Comparison of ENCODE assay signal across 25 cellular contexts in the genomic region with DNA sequence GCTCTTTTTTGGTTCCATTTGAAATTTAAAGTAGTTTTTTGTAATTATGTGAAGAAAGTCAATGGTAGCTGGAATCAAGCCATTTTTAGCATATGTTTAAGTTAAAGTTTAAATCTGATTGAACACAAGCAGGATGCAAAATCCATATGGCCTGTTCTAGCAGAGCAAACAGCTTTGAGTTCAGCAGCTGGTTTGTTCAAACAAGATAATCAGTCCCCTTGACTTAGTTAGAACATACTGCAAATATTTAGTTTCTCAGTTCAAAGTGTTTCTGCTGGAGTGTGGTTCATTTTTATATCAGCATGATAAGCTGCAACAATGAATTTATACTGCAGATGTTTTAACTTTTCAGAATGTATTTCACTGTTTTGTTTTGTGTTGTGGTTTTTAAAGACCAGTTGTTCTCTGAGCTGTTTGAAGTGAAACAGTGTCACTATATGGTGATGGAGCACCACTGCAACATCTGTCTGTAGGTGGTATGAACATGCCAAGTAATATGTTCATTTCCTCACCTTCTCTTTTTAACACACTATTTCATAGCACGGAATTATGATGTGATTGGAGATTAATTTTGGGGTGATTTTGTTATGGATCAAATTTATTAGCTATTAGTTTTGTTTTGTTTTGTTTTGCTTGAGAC.
A peak's percentile ranks its signal among the peaks of the same experiment; 100 is the strongest.
DNase-seq lines count a peak whose midpoint lies in the region; ATAC-seq, FAIRE-seq and TF ChIP-seq lines count a peak whose summit lies in the region.
"Had no signal": no experiment of that assay in that cellular context is flagged by ENCODE, and none has a peak within 500 bp of the region (broad histone marks: within the 10 kb centered on the region; RNA-seq: fewer than 3 reads in every experiment).

No MANE protein-coding gene starts in this region.

- no peak for FAIRE-seq in pancreas (lab: Jason Lieb, UNC)
- FAIRE-seq: D721Med, RCC 7860 had no signal

- TF ChIP-seq CTCF in choroid plexus epithelial cell (conservative IDR thresholded peaks at IDR 0.05; ENCODE audit: low read depth, low read length), result no peak
- TF ChIP-seq CTCF in pancreas (IDR thresholded peaks at IDR 0.05), result no peak
- TF ChIP-seq CTCF in sigmoid colon (IDR thresholded peaks at IDR 0.05), result no peak

- no peaks in the 10 kb centered on the region for H3K27me3 ChIP-seq in pancreas
- no peaks in the 10 kb centered on the region for H3K27me3 ChIP-seq in sigmoid colon
- H3K27me3 ChIP-seq: colonic mucosa, SJCRH30, thyroid gland had no signal

- intact Hi-C loops in pancreas (cut with DNase I), result loop anchor here in 1 of 3 donors (10.0 kb wide), 1 partner anchor 66 kb away; no protein-coding TSS in a partner anchor
- intact Hi-C loops in sciatic nerve (cut with DNase I), result no loop called here
- intact Hi-C loops in sigmoid colon (cut with DNase I), result no loop called here

- 16% methylated on average over 1 of the region's 1 CpG for WGBS in pancreas, 2 donors
- 23 to 66% methylated on average over 1 of the region's 1 CpG for WGBS in sigmoid colon, 2 donors

- H3K4me1 ChIP-seq in pancreas, result peaks cover 0 to 14% (median 4%) of the 10 kb centered on the region in 3 donors
- peaks cover 0 to 20% (median 11%) of the 10 kb centered on the region in 4 donors for H3K4me1 ChIP-seq in sigmoid colon
- H3K4me1 ChIP-seq: colonic mucosa, SJCRH30, thyroid gland had no signal

- no peaks in the 10 kb centered on the region for H3K36me3 ChIP-seq in pancreas
- H3K36me3 ChIP-seq in sigmoid colon, result no peaks in the 10 kb centered on the region
- H3K36me3 ChIP-seq: colonic mucosa, SJCRH30 had no signal

- peak; percentile 77 to 97 (median 94) for ATAC-seq in pancreas
- no peak for ATAC-seq in sciatic nerve
- no peak for ATAC-seq in stimulated activated naive CD8-positive, alpha-beta T cell treated with anti-CD3 and anti-CD28 coated beads, Interleukin-15, Interleukin-2, amounts not matched to agents 100 U/mL and 50 U/mL, for 24 hours
- ATAC-seq: activated CD8-positive, alpha-beta T cell treated with anti-CD3 and anti-CD28 coated beads for 36 hours; T-cell had no signal

- H3K9me3 ChIP-seq in pancreas, result no peaks in the 10 kb centered on the region
- no peaks in the 10 kb centered on the region for H3K9me3 ChIP-seq in sigmoid colon
- H3K9me3 ChIP-seq: colonic mucosa, SJCRH30, thyroid gland had no signal

- H3K4me3 ChIP-seq in choroid plexus epithelial cell (ENCODE audit: low read depth, low read length) (no peak overlapping the region), pancreas (no peak overlapping the region), sigmoid colon (no peak overlapping the region)
- H3K4me3 ChIP-seq: colonic mucosa, SJCRH30, thyroid gland had no signal

- peak; percentile 12 for DNase-seq in NCI-H1092 treated with DMSO at 0.1 percent for 48 hours (lab: John Stamatoyannopoulos, UW)
- no peak for DNase-seq in NCI-H1092 (lab: John Stamatoyannopoulos, UW)
- DNase-seq in NCI-H69 (lab: John Stamatoyannopoulos, UW), result peak; percentile 59
- DNase-seq in choroid plexus epithelial cell (ENCODE audit: low read depth), result peak; percentile 2
- DNase-seq in pancreas, result peak in 1 of 6 donors; percentile 21
- no peak for DNase-seq in sciatic nerve (ENCODE audit: low spot score)
- DNase-seq in stimulated activated naive CD8-positive, alpha-beta T cell treated with anti-CD3 and anti-CD28 coated beads, Interleukin-15, Interleukin-2, amounts not matched to agents 100 U/mL and 50 U/mL, for 24 hours, result no peak
- no peak for DNase-seq in sigmoid colon
- DNase-seq: activated CD4-positive, CD25-positive, alpha-beta regulatory T cell treated with anti-CD3 and anti-CD28 coated beads, Interleukin-2, amount 50 U/mL, for 72 hours; activated CD8-positive, alpha-beta T cell treated with anti-CD3 and anti-CD28 coated beads for 36 hours; colonic mucosa; effector CD8-positive, alpha-beta T cell; H7; head of caudate nucleus; kidney glomerular epithelial cell; mammary epithelial cell; NCI-H1417 treated with DMSO at 0.1 percent for 48 hours; NCI-H446 treated with DMSO at 0.1 percent for 48 hours; SJCRH30; T-cell; thyroid gland had no signal

- no peak for TF ChIP-seq EP300 in sigmoid colon (IDR thresholded peaks at IDR 0.05)

- no peak for TF ChIP-seq POLR2A in sigmoid colon (IDR thresholded peaks at IDR 0.05)

- H3K27ac ChIP-seq in pancreas, result peak overlapping the region in 1 of 4 donors; percentile 10
- no peak overlapping the region for H3K27ac ChIP-seq in sigmoid colon
- H3K27ac ChIP-seq: 22Rv1, colonic mucosa, epithelial cell of prostate, SJCRH30, thyroid gland had no signal

Comparison
In these comparisons a context has a peak if more than half of its experiments do, and no peak if none do; other contexts are left out.
1. DNase-seq: peak in NCI-H1092 treated with DMSO at 0.1 percent for 48 hours (single experiment), NCI-H69 (single experiment) and choroid plexus epithelial cell (single experiment); none in NCI-H1092 (single experiment), sciatic nerve (single experiment), stimulated activated naive CD8-positive, alpha-beta T cell treated with anti-CD3 and anti-CD28 coated beads, Interleukin-15, Interleukin-2, amounts not matched to agents 100 U/mL and 50 U/mL, for 24 hours (single experiment) and sigmoid colon (single experiment).
2. ATAC-seq: peak in pancreas (4 of 4); none in sciatic nerve (single experiment) and stimulated activated naive CD8-positive, alpha-beta T cell treated with anti-CD3 and anti-CD28 coated beads, Interleukin-15, Interleukin-2, amounts not matched to agents 100 U/mL and 50 U/mL, for 24 hours (single experiment).